Comparison of ENCODE assay signal across 7 cellular contexts in the genomic region with DNA sequence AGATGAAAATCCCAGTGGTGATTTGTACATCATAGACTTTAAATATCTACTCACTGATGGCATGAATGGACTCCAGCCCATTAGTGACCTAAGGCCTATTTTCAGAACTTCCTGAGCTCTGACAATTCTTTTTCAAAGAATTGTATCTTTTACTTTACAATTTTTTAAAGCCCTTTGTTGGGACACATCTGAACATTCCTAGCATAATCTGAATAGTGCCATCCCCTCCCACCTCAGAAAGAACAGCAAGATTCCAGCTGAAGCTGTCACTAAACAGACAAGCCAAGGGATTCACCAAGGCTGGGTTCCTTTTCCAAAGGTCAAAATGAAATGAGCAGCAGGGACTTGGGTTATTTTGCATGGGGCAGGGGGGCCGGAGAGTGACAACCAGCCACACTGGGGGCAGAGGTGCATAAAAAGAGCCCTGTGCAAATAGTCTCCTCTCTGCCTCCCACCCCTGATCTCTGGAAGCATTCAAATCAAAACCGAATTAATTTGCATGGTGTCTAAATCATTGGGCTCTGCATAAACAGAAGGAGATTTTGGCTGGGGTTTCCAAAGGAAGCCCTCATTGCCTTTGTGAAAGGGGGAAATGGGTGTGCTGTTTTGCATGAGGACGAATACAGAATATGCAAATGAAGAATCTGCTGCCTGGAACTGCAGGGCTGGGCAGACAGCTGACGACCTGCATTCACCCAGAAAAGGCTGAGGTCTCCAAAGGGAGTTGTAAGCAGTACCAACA. TPM values are rescaled to one million over a fixed set of nuclear protein-coding genes. Genes with fewer than 3 reads are reported as not detected.
A peak's percentile ranks its signal among the peaks of the same experiment; 100 is the strongest.
DNase-seq lines count a peak whose midpoint lies in the region; ATAC-seq lines count a peak whose summit lies in the region.

No MANE protein-coding gene starts in this region.

- H3K4me2 ChIP-seq in Karpas-422 (ENCODE audit: low read depth, low read length, poor library complexity, severe bottlenecking), result peak overlapping the region; percentile 38

- no peaks in the 10 kb centered on the region for H3K36me3 Mint-ChIP-seq in memory B cell

- no peak overlapping the region for H3K27ac ChIP-seq in Karpas-422 (ENCODE audit: low read length)

- no peaks in the 10 kb centered on the region for H3K27me3 ChIP-seq in Karpas-422 (ENCODE audit: low read length)

- H3K79me2 ChIP-seq in Karpas-422 (ENCODE audit: low read length), result no peaks in the 10 kb centered on the region

- H3K9ac ChIP-seq in Karpas-422 (ENCODE audit: low read length), result no peak overlapping the region

- H3K4me3 Mint-ChIP-seq in memory B cell, result peak overlapping the region; percentile 74

- H3K9me3 ChIP-seq in Karpas-422 (ENCODE audit: low read length), result no peaks in the 10 kb centered on the region

- H2AFZ ChIP-seq in Karpas-422 (ENCODE audit: low read length), result no peak overlapping the region

- peaks cover 18% of the 10 kb centered on the region for H3K4me1 ChIP-seq in Karpas-422 (ENCODE audit: low read length)

- DNase-seq in Karpas-422, result peak; percentile 62
- DNase-seq in memory B cell (ENCODE audit: low spot score in 2 of 2), result peak; percentile 27 to 46
- no peak for DNase-seq in DMS53 (lab: John Stamatoyannopoulos, UW)
- DNase-seq in GM19240 (ENCODE audit: insufficient read length, low spot score), result no peak
- no peak for DNase-seq in NCI-H2081 treated with DMSO at 0.1 percent for 48 hours (lab: John Stamatoyannopoulos, UW)

- H3K9me2 ChIP-seq in Karpas-422 (replicated peaks; ENCODE audit: insufficient read depth, low read length), result no peaks in the 10 kb centered on the region

- ATAC-seq in GM18858 (IDR thresholded peaks at IDR 0.05; ENCODE audit: unreplicated experiment), result peak; percentile 96
- ATAC-seq in GM21786 (IDR thresholded peaks at IDR 0.05; ENCODE audit: unreplicated experiment), result peak; percentile 96
- peak; percentile 95 for ATAC-seq in memory B cell (ENCODE audit: low read depth)

- peak overlapping the region; percentile 88 for H3K27ac Mint-ChIP-seq in memory B cell

- no peaks in the 10 kb centered on the region for H3K9me3 Mint-ChIP-seq in memory B cell

- no peaks in the 10 kb centered on the region for H4K20me1 ChIP-seq in Karpas-422 (ENCODE audit: insufficient read depth, low read depth, low read length)

- no peaks in the 10 kb centered on the region for H3K27me3 Mint-ChIP-seq in memory B cell

- no peaks in the 10 kb centered on the region for H3K36me3 ChIP-seq in Karpas-422 (ENCODE audit: insufficient read depth, low read length)

- peak overlapping the region; percentile 26 for H3K4me3 ChIP-seq in Karpas-422 (ENCODE audit: low read length)

- H3K4me1 Mint-ChIP-seq in memory B cell, result peaks cover 29% of the 10 kb centered on the region

RNA-seq across cellular contexts. Expression of gene EPHA4, which starts 17.2 kb away (rescaled TPM):
- not detected in 2 replicates for total RNA-seq in Karpas-422 (2014; rRNA removed; shearing (Covaris generic); ENCODE audit: low replicate concordance)

Comparison
In these comparisons a context has a peak if more than half of its experiments do, and no peak if none do; other contexts are left out.
1. DNase-seq: peak in Karpas-422 (single experiment) and memory B cell (2 of 2); none in DMS53 (single experiment), GM19240 (single experiment) and NCI-H2081 treated with DMSO at 0.1 percent for 48 hours (single experiment).
2. Peak in every context shown above with its lines, with median percentiles within 50 percentile points of each other: ATAC-seq.